Comparison of ENCODE assay signal across 19 cellular contexts in genomic region chr6:16746812-16747211, GRCh38. TPM values are rescaled to one million over a fixed set of nuclear protein-coding genes. Genes with fewer than 3 reads are reported as not detected.
DNase-seq lines count a peak whose midpoint lies in the region; FAIRE-seq and TF ChIP-seq lines count a peak whose summit lies in the region.
"Had no signal": no experiment of that assay in that cellular context is flagged by ENCODE, and none has a peak within 500 bp of the region (broad histone marks: within the 10 kb centered on the region; RNA-seq: fewer than 3 reads in every experiment).

No MANE protein-coding gene starts in this region.

- no peak for TF ChIP-seq POLR2A in esophagus squamous epithelium (IDR thresholded peaks at IDR 0.05)

- DNase-seq in CD8-positive, alpha-beta memory T cell, result no peak
- DNase-seq in astrocyte (ENCODE audit: low read depth) (no peak), hepatocyte (ENCODE audit: low spot score) (no peak), substantia nigra (lab: John Stamatoyannopoulos, UW) (no peak), SW480 (ENCODE audit: low spot score) (no peak), DMS53 (lab: John Stamatoyannopoulos, UW) (no peak), esophagus squamous epithelium (lab: John Stamatoyannopoulos, UW) (no peak)
- DNase-seq: activated CD4-positive, alpha-beta T cell treated with anti-CD3 and anti-CD28 coated beads, Interleukin-2, amount 10 ng/mL, durations not matched to agents 24 days and 14 days; activated naive CD4-positive, alpha-beta T cell treated with Interleukin-2 at 50 U/mL for 16 hours; CD8-positive, alpha-beta T cell; cortex of kidney; NCI-H1436 treated with DMSO at 0.1 percent for 48 hours; NCI-H2171 treated with DMSO at 0.1 percent for 48 hours; Peyer's patch; stimulated activated naive CD4-positive, alpha-beta T cell treated with Interleukin-2 at 50 U/mL for 16 hours had no signal

- FAIRE-seq in astrocyte (lab: Jason Lieb, UNC), result no peak
- FAIRE-seq: GM18507 had no signal

- H2AFZ ChIP-seq in astrocyte (ENCODE audit: low read depth, low read length), result no peak overlapping the region
- H2AFZ ChIP-seq in hepatocyte, result no peak overlapping the region

- no peaks in the 10 kb centered on the region for H3K9me3 ChIP-seq in CD8-positive, alpha-beta memory T cell (ENCODE audit: low read length)
- no peaks in the 10 kb centered on the region for H3K9me3 ChIP-seq in astrocyte (ENCODE audit: insufficient read depth, low read depth, low read length)
- H3K9me3 ChIP-seq in hepatocyte (ENCODE audit: low read depth), result no peaks in the 10 kb centered on the region
- no peaks in the 10 kb centered on the region for H3K9me3 ChIP-seq in esophagus squamous epithelium
- H3K9me3 ChIP-seq: Peyer's patch had no signal

- H3K36me3 Mint-ChIP-seq in CD8-positive, alpha-beta memory T cell, result peaks cover 3 to 81% (median 23%) of the 10 kb centered on the region in 3 donors
- peaks cover 31% of the 10 kb centered on the region for H3K36me3 Mint-ChIP-seq in astrocyte (ENCODE audit: low read depth, unreplicated experiment)

- H3K79me2 ChIP-seq in astrocyte (ENCODE audit: insufficient read depth, low read length) (peaks cover 96% of the 10 kb centered on the region), hepatocyte (peaks cover 91% of the 10 kb centered on the region)

- CTCF ChIA-PET in CD8-positive, alpha-beta memory T cell (lab: Charles Lee), result interaction anchor here (0.9 to 2.7 kb wide), 3 partner anchors 10 to 23 kb away, joined by 3 to 7 read pairs (median 3); partner anchors contain the start of gene ATXN1

- H3K9ac ChIP-seq in astrocyte (ENCODE audit: low read length) (peak overlapping the region; percentile 73), rectal smooth muscle tissue (ENCODE audit: low read length) (no peak overlapping the region)

- POLR2A ChIA-PET in CD8-positive, alpha-beta memory T cell (lab: Charles Lee), result no interaction called here

- peaks cover 4% of the 10 kb centered on the region for H3K36me3 ChIP-seq in CD8-positive, alpha-beta memory T cell (ENCODE audit: insufficient read depth, low read length)
- H3K36me3 ChIP-seq in astrocyte (ENCODE audit: insufficient read depth, low read length) (peaks cover 3% of the 10 kb centered on the region), hepatocyte (replicated peaks; ENCODE audit: insufficient read depth, low read depth) (no peaks in the 10 kb centered on the region), rectal smooth muscle tissue (ENCODE audit: control insufficient read depth, insufficient read depth, low read length) (no peaks in the 10 kb centered on the region), esophagus squamous epithelium (peaks cover 0 to 42% (median 0%) of the 10 kb centered on the region in 3 donors)
- H3K36me3 ChIP-seq: Peyer's patch had no signal

- H3K27me3 ChIP-seq in CD8-positive, alpha-beta memory T cell (ENCODE audit: insufficient read depth, low read length, poor library complexity, severe bottlenecking), result no peaks in the 10 kb centered on the region
- H3K27me3 ChIP-seq in astrocyte (ENCODE audit: insufficient read depth, low read length) (no peaks in the 10 kb centered on the region), hepatocyte (no peaks in the 10 kb centered on the region), rectal smooth muscle tissue (ENCODE audit: control insufficient read depth, insufficient read depth, low read length) (no peaks in the 10 kb centered on the region), esophagus squamous epithelium (no peaks in the 10 kb centered on the region)
- H3K27me3 ChIP-seq: Peyer's patch had no signal

- no peaks in the 10 kb centered on the region for H3K9me3 Mint-ChIP-seq in CD8-positive, alpha-beta memory T cell
- H3K9me3 Mint-ChIP-seq in astrocyte (ENCODE audit: unreplicated experiment), result no peaks in the 10 kb centered on the region
- H3K9me3 Mint-ChIP-seq: activated CD4-positive, alpha-beta T cell treated with anti-CD3 and anti-CD28 coated beads, Interleukin-2, amount 10 ng/mL, durations not matched to agents 24 days and 14 days; CD8-positive, alpha-beta T cell; natural killer cell treated with Interleukin-12 subunit alpha and Interleukin-12 subunit beta and Interleukin-15 and Interleukin-18, amount 100 ng/mL, for 72 hours had no signal

- no peaks in the 10 kb centered on the region for H3K27me3 Mint-ChIP-seq in CD8-positive, alpha-beta memory T cell
- no peaks in the 10 kb centered on the region for H3K27me3 Mint-ChIP-seq in astrocyte (ENCODE audit: low read depth, unreplicated experiment)
- H3K27me3 Mint-ChIP-seq: activated CD4-positive, alpha-beta T cell treated with anti-CD3 and anti-CD28 coated beads, Interleukin-2, amount 10 ng/mL, durations not matched to agents 24 days and 14 days; natural killer cell treated with Interleukin-12 subunit alpha and Interleukin-12 subunit beta and Interleukin-15 and Interleukin-18, amount 100 ng/mL, for 72 hours had no signal

- WGBS in hepatocyte (ENCODE audit: low lambda C conversion rate, missing lambda C conversion rate), result 62% methylated on average over 3 of the region's 3 CpGs
- 78 to 85% methylated on average over 3 of the region's 3 CpGs for WGBS in esophagus squamous epithelium, 2 donors

- intact Hi-C loops in esophagus squamous epithelium (cut with DNase I), result no loop called here

- H3K27ac ChIP-seq in CD8-positive, alpha-beta memory T cell (ENCODE audit: low read depth, low read length), result no peak overlapping the region
- peak overlapping the region; percentile 81 for H3K27ac ChIP-seq in astrocyte (ENCODE audit: low read depth, low read length)
- H3K27ac ChIP-seq in hepatocyte, result peak overlapping the region; percentile 88
- peak overlapping the region; percentile 44 for H3K27ac ChIP-seq in rectal smooth muscle tissue (ENCODE audit: low read depth, low read length)
- no peak overlapping the region for H3K27ac ChIP-seq in substantia nigra (ENCODE audit: low read depth, low read length, poor library complexity, severe bottlenecking)
- peak overlapping the region in 1 of 4 donors; percentile 68 for H3K27ac ChIP-seq in esophagus squamous epithelium

- H3K4me2 ChIP-seq in astrocyte (ENCODE audit: low read length) (peak overlapping the region; percentile 73), hepatocyte (peak overlapping the region; percentile 66)

- H3K27ac Mint-ChIP-seq in CD8-positive, alpha-beta memory T cell, result peak overlapping the region in 7 of 8 donors; percentile 13 to 83 (median 62)
- H3K27ac Mint-ChIP-seq in astrocyte (ENCODE audit: unreplicated experiment), result peak overlapping the region; percentile 74
- H3K27ac Mint-ChIP-seq: activated CD4-positive, alpha-beta T cell treated with anti-CD3 and anti-CD28 coated beads, Interleukin-2, amount 10 ng/mL, durations not matched to agents 24 days and 14 days had no signal

- H4K20me1 ChIP-seq in astrocyte (ENCODE audit: insufficient read depth, low read length) (peaks cover 4% of the 10 kb centered on the region), hepatocyte (ENCODE audit: insufficient read depth, poor library complexity, severe bottlenecking) (peaks cover 3% of the 10 kb centered on the region)

- no peak for TF ChIP-seq CTCF in astrocyte (IDR thresholded peaks at IDR 0.05; ENCODE audit: insufficient read depth, low read depth, low read length)
- TF ChIP-seq CTCF in hepatocyte (IDR thresholded peaks at IDR 0.05; ENCODE audit: poor library complexity), result no peak
- TF ChIP-seq CTCF in esophagus squamous epithelium (IDR thresholded peaks at IDR 0.05), result no peak

- H3K4me3 ChIP-seq in CD8-positive, alpha-beta memory T cell (ENCODE audit: low read length), result no peak overlapping the region
- H3K4me3 ChIP-seq in astrocyte (ENCODE audit: insufficient read depth, low read depth, low read length) (no peak overlapping the region), hepatocyte (no peak overlapping the region), rectal smooth muscle tissue (ENCODE audit: low read length) (no peak overlapping the region), esophagus squamous epithelium (no peak overlapping the region)
- H3K4me3 ChIP-seq: lung, Peyer's patch had no signal

- H3K4me1 ChIP-seq in CD8-positive, alpha-beta memory T cell (ENCODE audit: insufficient read depth, low read length), result peaks cover 13% of the 10 kb centered on the region
- peaks cover 52% of the 10 kb centered on the region for H3K4me1 ChIP-seq in astrocyte (ENCODE audit: insufficient read depth, low read length)
- peaks cover 41% of the 10 kb centered on the region for H3K4me1 ChIP-seq in hepatocyte (ENCODE audit: insufficient read depth)
- H3K4me1 ChIP-seq in rectal smooth muscle tissue (ENCODE audit: control insufficient read depth, insufficient read depth, low read length), result peaks cover under 1% of the 10 kb centered on the region
- peaks cover 7 to 70% (median 10%) of the 10 kb centered on the region in 3 donors for H3K4me1 ChIP-seq in esophagus squamous epithelium

- H3K4me3 Mint-ChIP-seq in CD8-positive, alpha-beta memory T cell, result peak overlapping the region in 1 of 7 donors; percentile 29
- peak overlapping the region; percentile 7 for H3K4me3 Mint-ChIP-seq in astrocyte (ENCODE audit: unreplicated experiment)
- H3K4me3 Mint-ChIP-seq: activated CD4-positive, alpha-beta T cell treated with anti-CD3 and anti-CD28 coated beads, Interleukin-2, amount 10 ng/mL, durations not matched to agents 24 days and 14 days; CD8-positive, alpha-beta T cell had no signal

- peaks cover 78 to 99% (median 99%) of the 10 kb centered on the region in 3 donors for H3K4me1 Mint-ChIP-seq in CD8-positive, alpha-beta memory T cell
- H3K4me1 Mint-ChIP-seq in astrocyte (ENCODE audit: low read depth, unreplicated experiment), result peaks cover 86% of the 10 kb centered on the region

- H3K9me2 ChIP-seq in hepatocyte (replicated peaks; ENCODE audit: insufficient read depth), result no peaks in the 10 kb centered on the region

RNA-seq across cellular contexts. Expression of gene ATXN1, which starts 14.4 kb away (rescaled TPM):
- 100 to 1,000 TPM; 111 to 114 TPM for total RNA-seq in CD8-positive, alpha-beta memory T cell
- 20.0 TPM for polyA plus RNA-seq in CD8-positive, alpha-beta memory T cell
- total RNA-seq in astrocyte (68.3 and 70.9 TPM in 2 replicates), hepatocyte (28.7 and 32.6 TPM in 2 replicates), esophagus squamous epithelium (10 to 100 TPM; 17.5 to 50.5 (median 28.5) TPM)
- polyA plus RNA-seq in hepatocyte, result 14.7 and 16.3 TPM in 2 replicates

Comparison
In these comparisons a context has a peak if more than half of its experiments do, and no peak if none do; other contexts are left out.
1. H3K27ac ChIP-seq: peak in astrocyte (single experiment), hepatocyte (single experiment) and rectal smooth muscle tissue (single experiment); none in CD8-positive, alpha-beta memory T cell (single experiment) and substantia nigra (single experiment).